In genomic region chr1:27724961-27725373, GRCh38 we compare ENCODE assay signal across 7 cellular contexts. TPM values are rescaled to one million over a fixed set of nuclear protein-coding genes. Genes with fewer than 3 reads are reported as not detected.
DNase-seq lines count a peak whose midpoint lies in the region; ATAC-seq and TF ChIP-seq lines count a peak whose summit lies in the region.

No MANE protein-coding gene starts in this region.

- intact Hi-C loops in ascending aorta (cut with DNase I): loop anchor here (1.0 to 10.0 kb wide), 4 partner anchors 48 to 360 kb away; partner anchors contain the start of genes IFI6, PPP1R8 and STX12
- intact Hi-C loops in stomach (cut with DNase I; ENCODE audit: low total_unique reads): loop anchor here (10.0 kb wide), 1 partner anchor 60 kb away; no protein-coding TSS in a partner anchor

- DNase-seq in GM12864 (ENCODE audit: low read depth) (no peak), NCI-H2107 treated with DMSO at 0.1 percent for 48 hours (lab: John Stamatoyannopoulos, UW; ENCODE audit: unreplicated experiment) (peak; percentile 91), ascending aorta (ENCODE audit: low spot score in 2 of 2) (peak in 1 of 2 donors; percentile 66), immature natural killer cell (peak in 2 of 3 donors; percentile 2 to 7), stomach (peak; percentile 54)

- peak overlapping the region; percentile 94 to 99 (median 98) for H3K27ac Mint-ChIP-seq in immature natural killer cell

- H3K36me3 Mint-ChIP-seq in immature natural killer cell: peaks cover 5 to 7% (median 7%) of the 10 kb centered on the region in 3 donors

- H3K36me3 ChIP-seq in ascending aorta (no peaks in the 10 kb centered on the region), stomach (peaks cover 4 to 23% (median 22%) of the 10 kb centered on the region in 4 donors)

- 56 to 76% (median 64%) methylated on average over 9 of the region's 9 CpGs for WGBS in stomach, 5 donors

- H3K4me1 Mint-ChIP-seq in immature natural killer cell: peaks cover 8 to 31% of the 10 kb centered on the region in 2 donors

- H3K9me3 ChIP-seq in ascending aorta (no peaks in the 10 kb centered on the region), stomach (no peaks in the 10 kb centered on the region)

- H3K4me3 ChIP-seq in GM12864 (ENCODE audit: low read depth, low read length): peak overlapping the region; percentile 44
- peak overlapping the region; percentile 41 to 98 for H3K4me3 ChIP-seq in ascending aorta
- H3K4me3 ChIP-seq in stomach: peak overlapping the region; percentile 57 to 98 (median 74)

- TF ChIP-seq EP300 in stomach (IDR thresholded peaks at IDR 0.05): no peak

- no peak for TF ChIP-seq CTCF in GM12864 (IDR thresholded peaks at IDR 0.05; ENCODE audit: low read depth, low read length, missing control alignments)
- TF ChIP-seq CTCF in ascending aorta (IDR thresholded peaks at IDR 0.05): no peak
- no peak for TF ChIP-seq CTCF in stomach (IDR thresholded peaks at IDR 0.05)

- H3K27me3 ChIP-seq in ascending aorta (no peaks in the 10 kb centered on the region), stomach (no peaks in the 10 kb centered on the region)

- peaks cover 10 to 12% of the 10 kb centered on the region in 2 donors for H3K4me1 ChIP-seq in ascending aorta
- peaks cover 15 to 40% (median 22%) of the 10 kb centered on the region in 4 donors for H3K4me1 ChIP-seq in stomach

- TF ChIP-seq POLR2A in stomach (IDR thresholded peaks at IDR 0.05): no peak

- H3K27ac ChIP-seq in ascending aorta (peak overlapping the region; percentile 83), stomach (peak overlapping the region; percentile 78 to 98 (median 88))

- no peak for ATAC-seq in HG02678 (IDR thresholded peaks at IDR 0.05; ENCODE audit: unreplicated experiment)
- ATAC-seq in GM21717 (IDR thresholded peaks at IDR 0.05; ENCODE audit: unreplicated experiment): no peak

- no peaks in the 10 kb centered on the region for H3K9me3 Mint-ChIP-seq in immature natural killer cell

- peak overlapping the region; percentile 90 to 94 (median 94) for H3K4me3 Mint-ChIP-seq in immature natural killer cell

- H3K27me3 Mint-ChIP-seq in immature natural killer cell (ENCODE audit: low read depth in 3 of 3): peaks cover 6 to 9% (median 6%) of the 10 kb centered on the region in 3 donors

RNA-seq across cellular contexts. Expression of gene FAM76A, which starts 0.8 kb away (rescaled TPM):
- total RNA-seq in ascending aorta (3.4 TPM), stomach (100 to 1,000 TPM in 1 of 5 donors, 10 to 100 TPM in 4; 11.2 to 125 (median 18.5) TPM)
- polyA plus RNA-seq in immature natural killer cell (1 to 10 TPM; 2.2 to 8.1 (median 7.5) TPM), stomach (1 to 10 TPM; 3.7 to 7.8 (median 4.0) TPM)

RNA-seq across cellular contexts. Expression of gene STX12, which starts 48.1 kb away (rescaled TPM):
- total RNA-seq in ascending aorta (91.9 TPM), stomach (100 to 1,000 TPM in 2 of 5 donors, 10 to 100 TPM in 3; 10.7 to 312 (median 94.2) TPM)
- polyA plus RNA-seq in immature natural killer cell (10 to 100 TPM in 2 of 3 donors, 1 to 10 TPM in 1; 7.9 to 12.9 (median 12.4) TPM), stomach (100 to 1,000 TPM in 1 of 3 donors, 10 to 100 TPM in 2; 22.2 to 117 (median 84.2) TPM)

RNA-seq across cellular contexts. Expression of gene IFI6, which starts 53.0 kb away (rescaled TPM):
- total RNA-seq in ascending aorta (238 TPM), stomach (10 to 100 TPM in 3 of 5 donors, 1 to 10 TPM in 1, not detected in 1; 6.1 to 65.2 (median 34.3) TPM)
- polyA plus RNA-seq in immature natural killer cell (100 to 1,000 TPM in 2 of 3 donors, 10 to 100 TPM in 1; 41.3 to 186 (median 177) TPM), stomach (10 to 100 TPM; 13.4 to 95.2 (median 40.0) TPM)
